Comparison of ENCODE assay signal across 1 cellular context in genomic region chr17:40109471-40109824, GRCh38.
TF ChIP-seq lines count a peak whose summit lies in the region.

No MANE protein-coding gene starts in this region.

TF ChIP-seq in HCT116, 20 proteins besides CTCF, POLR2A, EP300 and RAD21 (continued from another document):
- TF ChIP-seq, protein P1, sequence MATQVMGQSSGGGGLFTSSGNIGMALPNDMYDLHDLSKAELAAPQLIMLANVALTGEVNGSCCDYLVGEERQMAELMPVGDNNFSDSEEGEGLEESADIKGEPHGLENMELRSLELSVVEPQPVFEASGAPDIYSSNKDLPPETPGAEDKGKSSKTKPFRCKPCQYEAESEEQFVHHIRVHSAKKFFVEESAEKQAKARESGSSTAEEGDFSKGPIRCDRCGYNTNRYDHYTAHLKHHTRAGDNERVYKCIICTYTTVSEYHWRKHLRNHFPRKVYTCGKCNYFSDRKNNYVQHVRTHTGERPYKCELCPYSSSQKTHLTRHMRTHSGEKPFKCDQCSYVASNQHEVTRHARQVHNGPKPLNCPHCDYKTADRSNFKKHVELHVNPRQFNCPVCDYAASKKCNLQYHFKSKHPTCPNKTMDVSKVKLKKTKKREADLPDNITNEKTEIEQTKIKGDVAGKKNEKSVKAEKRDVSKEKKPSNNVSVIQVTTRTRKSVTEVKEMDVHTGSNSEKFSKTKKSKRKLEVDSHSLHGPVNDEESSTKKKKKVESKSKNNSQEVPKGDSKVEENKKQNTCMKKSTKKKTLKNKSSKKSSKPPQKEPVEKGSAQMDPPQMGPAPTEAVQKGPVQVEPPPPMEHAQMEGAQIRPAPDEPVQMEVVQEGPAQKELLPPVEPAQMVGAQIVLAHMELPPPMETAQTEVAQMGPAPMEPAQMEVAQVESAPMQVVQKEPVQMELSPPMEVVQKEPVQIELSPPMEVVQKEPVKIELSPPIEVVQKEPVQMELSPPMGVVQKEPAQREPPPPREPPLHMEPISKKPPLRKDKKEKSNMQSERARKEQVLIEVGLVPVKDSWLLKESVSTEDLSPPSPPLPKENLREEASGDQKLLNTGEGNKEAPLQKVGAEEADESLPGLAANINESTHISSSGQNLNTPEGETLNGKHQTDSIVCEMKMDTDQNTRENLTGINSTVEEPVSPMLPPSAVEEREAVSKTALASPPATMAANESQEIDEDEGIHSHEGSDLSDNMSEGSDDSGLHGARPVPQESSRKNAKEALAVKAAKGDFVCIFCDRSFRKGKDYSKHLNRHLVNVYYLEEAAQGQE (IDR thresholded peaks at IDR 0.05; ENCODE audit: low read depth): no peak
- TF ChIP-seq JUND (IDR thresholded peaks at IDR 0.05) (no peak), TCF7L2 (IDR thresholded peaks at IDR 0.05; ENCODE audit: borderline replicate concordance, extremely low read depth, insufficient read depth, insufficient read length) (no peak), SIN3A (IDR thresholded peaks at IDR 0.05; ENCODE audit: low read depth) (no peak), POLR2AphosphoS5 (IDR thresholded peaks at IDR 0.05; ENCODE audit: low read depth, low read length) (no peak), ZFX (IDR thresholded peaks at IDR 0.05) (no peak), CEBPB (IDR thresholded peaks at IDR 0.05; ENCODE audit: low read depth) (no peak), MAX (IDR thresholded peaks at IDR 0.05) (no peak), EZH2phosphoT487 (IDR thresholded peaks at IDR 0.05; ENCODE audit: borderline replicate concordance) (no peak), SP1 (IDR thresholded peaks at IDR 0.05; ENCODE audit: low read depth) (no peak), EGR1 (IDR thresholded peaks at IDR 0.05; ENCODE audit: low read depth) (no peak)
TF ChIP-seq in HCT116: peak in this region for 0.
